Comparison of ENCODE assay signal across 16 cellular contexts in genomic region chr10:109895848-109896247, GRCh38. TPM values are rescaled to one million over a fixed set of nuclear protein-coding genes. Genes with fewer than 3 reads are reported as not detected.
A peak's percentile ranks its signal among the peaks of the same experiment; 100 is the strongest.
DNase-seq lines count a peak whose midpoint lies in the region; ATAC-seq and TF ChIP-seq lines count a peak whose summit lies in the region.
"Had no signal": no experiment of that assay in that cellular context is flagged by ENCODE, and none has a peak within 500 bp of the region (broad histone marks: within the 10 kb centered on the region; RNA-seq: fewer than 3 reads in every experiment).

No MANE protein-coding gene starts in this region.

- peaks cover 49 to 91% (median 72%) of the 10 kb centered on the region in 11 experiments for H3K36me3 ChIP-seq in BLaER1 treated with 17β-estradiol and CSF1 and Interleukin-3, amounts not matched to agents 10 nM and 100 nM
- H3K36me3 ChIP-seq in skeletal muscle satellite cell (ENCODE audit: insufficient read depth, low read length): peaks cover 22% of the 10 kb centered on the region
- H3K36me3 ChIP-seq: neutrophil had no signal

- H4K20me1 ChIP-seq in BLaER1 treated with 17β-estradiol and CSF1 and Interleukin-3, amounts not matched to agents 10 nM and 100 nM: peaks cover 0 to 67% (median 28%) of the 10 kb centered on the region in 11 experiments; a peak in 16 of 22 replicates

- H3K4me1 ChIP-seq in BLaER1 treated with 17β-estradiol and CSF1 and Interleukin-3, amounts not matched to agents 10 nM and 100 nM: peaks cover 23 to 67% (median 38%) of the 10 kb centered on the region in 10 experiments
- peaks cover 47% of the 10 kb centered on the region for H3K4me1 ChIP-seq in skeletal muscle satellite cell (ENCODE audit: control insufficient read depth, insufficient read depth, low read length)

- ATAC-seq in esophagus mucosa (peak; percentile 40), HG03108 (IDR thresholded peaks at IDR 0.05; ENCODE audit: unreplicated experiment) (no peak)

- peak overlapping the region in 1 of 11 experiments; percentile 4; a peak in 1 of 22 replicates for H3K27ac ChIP-seq in BLaER1 treated with 17β-estradiol and CSF1 and Interleukin-3, amounts not matched to agents 10 nM and 100 nM
- H3K27ac ChIP-seq in RWPE1: peak overlapping the region; percentile 89
- H3K27ac ChIP-seq: C4-2B, neutrophil had no signal

- peak overlapping the region in 10 of 11 experiments; percentile 14 to 59 (median 38); a peak in 14 of 22 replicates for H3K4me2 ChIP-seq in BLaER1 treated with 17β-estradiol and CSF1 and Interleukin-3, amounts not matched to agents 10 nM and 100 nM
- H3K4me2 ChIP-seq in skeletal muscle satellite cell (ENCODE audit: low read length): peak overlapping the region; percentile 8

- H3K9me3 ChIP-seq in BLaER1 treated with 17β-estradiol and CSF1 and Interleukin-3, amounts not matched to agents 10 nM and 100 nM (replicated peaks in 1 of 11): 0 out of 22 replicates have a peak, but pooled peaks cover 0 to 8% (median 0%) of the 10 kb centered on the region in 11 experiments
- no peaks in the 10 kb centered on the region for H3K9me3 ChIP-seq in skeletal muscle satellite cell (replicated peaks; ENCODE audit: low read length)
- H3K9me3 ChIP-seq: HAP-1, neutrophil had no signal

- H3K9ac ChIP-seq in BLaER1 treated with 17β-estradiol and CSF1 and Interleukin-3, amounts not matched to agents 10 nM and 100 nM: no peak overlapping the region
- no peak overlapping the region for H3K9ac ChIP-seq in skeletal muscle satellite cell (ENCODE audit: low read depth, low read length)

- TF ChIP-seq CTCF in RWPE1 (conservative IDR thresholded peaks at IDR 0.05; ENCODE audit: low read depth): no peak
- no peak for TF ChIP-seq CTCF in GM10266 (IDR thresholded peaks at IDR 0.05; ENCODE audit: control insufficient read depth, insufficient read depth, low read depth, missing control alignments)

- CTCF ChIA-PET in RWPE1 (lab: Yijun Ruan, JAX): interaction anchor here (0.6 to 3.7 kb wide), 3 partner anchors 12 to 254 kb away, joined by 3 to 12 read pairs (median 7); no protein-coding TSS in a partner anchor

- no peaks in the 10 kb centered on the region for H3K27me3 ChIP-seq in BLaER1 treated with 17β-estradiol and CSF1 and Interleukin-3, amounts not matched to agents 10 nM and 100 nM
- no peaks in the 10 kb centered on the region for H3K27me3 ChIP-seq in skeletal muscle satellite cell (ENCODE audit: control insufficient read depth, insufficient read depth, low read length)
- H3K27me3 ChIP-seq: neutrophil had no signal

- POLR2A ChIA-PET in RWPE1 (lab: Yijun Ruan, JAX; ENCODE audit: low non-redundant PET): interaction anchor here (0.7 kb wide), 1 partner anchor 26 kb away, joined by 8 read pairs; no protein-coding TSS in a partner anchor

- no peak overlapping the region for H3K4me3 ChIP-seq in BLaER1 treated with 17β-estradiol and CSF1 and Interleukin-3, amounts not matched to agents 10 nM and 100 nM
- H3K4me3 ChIP-seq in skeletal muscle satellite cell (ENCODE audit: low read length): no peak overlapping the region
- H3K4me3 ChIP-seq: HAP-1 had no signal

- DNase-seq in RWPE1 (ENCODE audit: low spot score) (no peak), GM10266 (ENCODE audit: extremely low spot score) (no peak), HUDEP-2 (lab: John Stamatoyannopoulos, UW; ENCODE audit: unreplicated experiment in 76 of 76) (no peak), NCI-H524 treated with DMSO at 0.1 percent for 48 hours (lab: John Stamatoyannopoulos, UW) (no peak)
- DNase-seq: activated CD8-positive, alpha-beta memory T cell treated with anti-CD3 and anti-CD28 coated beads for 24 hours; activated naive CD4-positive, alpha-beta T cell treated with anti-CD3 and anti-CD28 coated beads for 36 hours; NCI-H1436; NCI-H524; stimulated activated CD8-positive, alpha-beta memory T cell treated with anti-CD3 and anti-CD28 coated beads, Interleukin-4, amount 100 ng/mL, for 48 hours had no signal

RNA-seq across cellular contexts. Expression of gene XPNPEP1, which starts 27.5 kb away (rescaled TPM):
- 45.7 TPM for total RNA-seq in esophagus mucosa
- 107 and 124 TPM in 2 replicates for total RNA-seq in skeletal muscle satellite cell (2012; rRNA removed)
